19 cellular contexts compared by ENCODE assay signal in genomic region chr2:80530442-80531064, GRCh38.
A peak's percentile ranks its signal among the peaks of the same experiment; 100 is the strongest.
DNase-seq lines count a peak whose midpoint lies in the region; ATAC-seq and FAIRE-seq lines count a peak whose summit lies in the region.
"Had no signal": no experiment of that assay in that cellular context is flagged by ENCODE, and none has a peak within 500 bp of the region (broad histone marks: within the 10 kb centered on the region; RNA-seq: fewer than 3 reads in every experiment).

No MANE protein-coding gene starts in this region.

- DNase-seq in NOMO-1 (lab: John Stamatoyannopoulos, UW; ENCODE audit: unreplicated experiment in 2 of 2), result peak; percentile 71 to 90
- DNase-seq in cerebellar nuclear complex (lab: John Stamatoyannopoulos, UW), result no peak
- DNase-seq in cortex of kidney (lab: John Stamatoyannopoulos, UW), result no peak
- DNase-seq in urothelium cell line (ENCODE audit: low spot score), result no peak
- DNase-seq: activated CD4-positive, alpha-beta T cell treated with anti-CD3 and anti-CD28 coated beads for 4 hours; DMS53; effector CD8-positive, alpha-beta T cell; foreskin fibroblast; mucosa of descending colon; NCI-H1694 treated with DMSO at 0.1 percent for 48 hours; psoas muscle; stimulated activated CD4-positive, alpha-beta T cell treated with anti-CD3 and anti-CD28 coated beads, Interleukin-1b, Interleukin-23, amount 100 ng/mL, for 48 hours had no signal

- ATAC-seq in GM18511 (IDR thresholded peaks at IDR 0.05; ENCODE audit: unreplicated experiment) (peak; percentile 67), GM21381 (IDR thresholded peaks at IDR 0.05; ENCODE audit: unreplicated experiment) (peak; percentile 46), HG03103 (IDR thresholded peaks at IDR 0.05; ENCODE audit: low read depth, unreplicated experiment) (peak; percentile 65), HG02610 (IDR thresholded peaks at IDR 0.05; ENCODE audit: unreplicated experiment) (no peak)
- ATAC-seq: HCT116; mucosa of descending colon; psoas muscle; stimulated activated memory B cell treated with anti-CD40 and anti-IgM and Interleukin-4, amounts not matched to agents 10 μg/mL and 1 μg/mL and 100 μg/mL, for 72 hours had no signal

- no peak for FAIRE-seq in urothelium cell line (lab: Jason Lieb, UNC)
- FAIRE-seq: islet of Langerhans had no signal

Comparison
In these comparisons a context has a peak if more than half of its experiments do, and no peak if none do; other contexts are left out.
1. DNase-seq: peak in NOMO-1 (2 of 2); none in cerebellar nuclear complex (0 of 2), cortex of kidney (single experiment) and urothelium cell line (single experiment).